Comparison of ENCODE assay signal across 1 cellular context in the genomic region with DNA sequence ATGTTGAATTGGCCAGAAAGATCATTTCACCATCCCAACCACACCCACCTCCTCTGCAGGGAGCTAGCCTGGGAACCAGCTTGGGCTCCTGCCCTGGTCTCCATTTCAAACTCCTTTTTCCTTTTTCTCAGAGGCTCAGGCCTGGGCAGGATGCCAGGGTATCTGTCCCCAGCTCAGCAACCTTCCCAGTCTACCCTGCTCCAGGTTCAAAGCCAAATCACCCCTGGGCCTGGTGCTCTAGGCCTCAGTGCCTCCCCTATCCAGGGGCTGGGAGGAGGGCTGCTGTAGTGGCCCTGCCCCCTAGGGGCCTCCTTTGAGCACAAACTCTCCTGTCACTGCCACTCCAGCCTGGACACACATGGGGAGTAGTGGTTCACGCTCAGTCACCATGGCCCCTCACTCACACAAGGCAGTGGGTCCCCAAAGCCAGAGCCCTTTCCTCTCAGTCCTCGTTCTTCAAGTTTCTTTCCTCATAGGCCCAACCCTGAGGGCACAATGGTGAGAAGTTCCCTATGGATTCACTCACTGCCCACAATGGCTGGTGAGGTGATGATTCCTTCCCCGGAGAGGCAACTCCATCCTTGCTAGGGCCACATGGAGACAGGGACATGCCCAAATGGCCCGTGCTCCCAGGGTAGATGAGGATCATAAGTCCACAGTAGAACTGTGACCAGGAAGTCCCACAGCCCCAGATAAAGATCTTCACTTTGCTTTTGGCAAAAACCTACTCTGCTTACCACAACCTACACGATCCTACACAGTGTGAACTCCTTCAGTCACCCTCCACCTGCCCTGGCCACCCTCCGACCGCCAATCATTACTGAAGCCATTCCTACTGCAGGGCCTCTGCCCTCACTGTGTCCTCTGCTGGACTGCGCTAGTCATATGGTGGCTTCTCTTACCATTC.
TF ChIP-seq lines count a peak whose summit lies in the region.

No MANE protein-coding gene starts in this region.

TF ChIP-seq in IMR-90, 13 proteins besides CTCF, POLR2A, EP300 and RAD21:
- TF ChIP-seq MXI1 (IDR thresholded peaks at IDR 0.05; ENCODE audit: borderline replicate concordance, low read depth, low read length) (no peak), RFX5 (IDR thresholded peaks at IDR 0.05; ENCODE audit: low read depth, low read length) (no peak), SMC3 (IDR thresholded peaks at IDR 0.05; ENCODE audit: low read depth, low read length) (no peak), NFE2L2 (IDR thresholded peaks at IDR 0.05; ENCODE audit: low read depth, low read length) (no peak), FOS (IDR thresholded peaks at IDR 0.05; ENCODE audit: low read depth, low read length) (no peak), BHLHE40 (IDR thresholded peaks at IDR 0.05; ENCODE audit: low read depth, low read length) (no peak), CHD1 (IDR thresholded peaks at IDR 0.05; ENCODE audit: low read depth, low read length) (no peak), RCOR1 (IDR thresholded peaks at IDR 0.05; ENCODE audit: insufficient replicate concordance, low read length) (no peak), MAZ (IDR thresholded peaks at IDR 0.05; ENCODE audit: borderline replicate concordance, low read depth, low read length) (no peak), MAFK (IDR thresholded peaks at IDR 0.05; ENCODE audit: low read depth, low read length) (no peak), CEBPB (IDR thresholded peaks at IDR 0.05; ENCODE audit: low read depth, low read length) (no peak)
- TF ChIP-seq, protein P1, sequence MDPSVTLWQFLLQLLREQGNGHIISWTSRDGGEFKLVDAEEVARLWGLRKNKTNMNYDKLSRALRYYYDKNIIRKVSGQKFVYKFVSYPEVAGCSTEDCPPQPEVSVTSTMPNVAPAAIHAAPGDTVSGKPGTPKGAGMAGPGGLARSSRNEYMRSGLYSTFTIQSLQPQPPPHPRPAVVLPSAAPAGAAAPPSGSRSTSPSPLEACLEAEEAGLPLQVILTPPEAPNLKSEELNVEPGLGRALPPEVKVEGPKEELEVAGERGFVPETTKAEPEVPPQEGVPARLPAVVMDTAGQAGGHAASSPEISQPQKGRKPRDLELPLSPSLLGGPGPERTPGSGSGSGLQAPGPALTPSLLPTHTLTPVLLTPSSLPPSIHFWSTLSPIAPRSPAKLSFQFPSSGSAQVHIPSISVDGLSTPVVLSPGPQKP (IDR thresholded peaks at IDR 0.05; ENCODE audit: borderline replicate concordance, low read depth, low read length): no peak
- TF ChIP-seq, protein P2, sequence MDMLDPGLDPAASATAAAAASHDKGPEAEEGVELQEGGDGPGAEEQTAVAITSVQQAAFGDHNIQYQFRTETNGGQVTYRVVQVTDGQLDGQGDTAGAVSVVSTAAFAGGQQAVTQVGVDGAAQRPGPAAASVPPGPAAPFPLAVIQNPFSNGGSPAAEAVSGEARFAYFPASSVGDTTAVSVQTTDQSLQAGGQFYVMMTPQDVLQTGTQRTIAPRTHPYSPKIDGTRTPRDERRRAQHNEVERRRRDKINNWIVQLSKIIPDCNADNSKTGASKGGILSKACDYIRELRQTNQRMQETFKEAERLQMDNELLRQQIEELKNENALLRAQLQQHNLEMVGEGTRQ (IDR thresholded peaks at IDR 0.05; ENCODE audit: low read depth, low read length): no peak
